1 cellular context compared by ENCODE assay signal in the genomic region with DNA sequence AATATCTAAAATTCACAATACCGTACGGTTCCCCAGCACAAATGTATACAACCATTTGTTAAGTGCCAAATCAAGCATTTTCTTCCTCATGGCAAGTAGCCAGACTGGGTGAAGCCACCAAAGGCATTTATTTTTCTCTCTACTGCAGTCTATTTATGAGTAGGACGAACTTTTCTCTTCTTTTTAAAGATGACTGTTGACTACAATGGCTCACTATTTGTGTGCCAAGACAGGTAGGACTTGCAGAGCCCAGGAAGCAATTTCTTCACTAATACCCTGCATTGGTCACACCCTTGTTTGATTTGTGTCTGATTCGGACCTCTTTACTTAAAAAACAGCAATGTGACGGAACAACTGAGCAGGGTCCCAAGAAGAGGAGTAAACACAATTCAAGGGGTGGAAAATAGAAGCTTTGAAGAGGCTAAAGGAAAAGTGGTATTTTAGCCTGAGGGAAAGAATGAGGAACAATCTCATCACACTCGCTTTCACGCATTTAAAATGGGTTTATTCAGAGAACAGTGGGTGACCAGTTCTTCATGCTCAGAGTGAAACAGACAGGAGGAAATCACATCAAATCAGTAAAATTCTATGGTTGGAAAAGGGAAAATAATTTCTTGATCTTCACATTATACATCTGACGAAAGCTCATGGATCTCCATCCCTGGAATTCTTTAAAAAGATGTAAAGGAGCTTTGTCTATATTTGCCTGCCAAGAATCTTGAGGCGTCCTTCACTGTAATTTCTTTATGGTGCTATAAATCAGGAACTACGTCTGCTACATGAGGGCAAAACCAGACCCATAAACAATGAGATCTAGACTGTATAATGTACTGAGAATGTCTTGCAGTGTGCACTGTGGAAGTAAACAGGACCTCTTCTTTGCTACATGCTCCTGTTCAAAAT.
TF ChIP-seq lines count a peak whose summit lies in the region.

No MANE protein-coding gene starts in this region.

TF ChIP-seq in GM23338, 12 proteins besides CTCF, POLR2A, EP300 and RAD21 (continued from another document):
- TF ChIP-seq, protein P1, sequence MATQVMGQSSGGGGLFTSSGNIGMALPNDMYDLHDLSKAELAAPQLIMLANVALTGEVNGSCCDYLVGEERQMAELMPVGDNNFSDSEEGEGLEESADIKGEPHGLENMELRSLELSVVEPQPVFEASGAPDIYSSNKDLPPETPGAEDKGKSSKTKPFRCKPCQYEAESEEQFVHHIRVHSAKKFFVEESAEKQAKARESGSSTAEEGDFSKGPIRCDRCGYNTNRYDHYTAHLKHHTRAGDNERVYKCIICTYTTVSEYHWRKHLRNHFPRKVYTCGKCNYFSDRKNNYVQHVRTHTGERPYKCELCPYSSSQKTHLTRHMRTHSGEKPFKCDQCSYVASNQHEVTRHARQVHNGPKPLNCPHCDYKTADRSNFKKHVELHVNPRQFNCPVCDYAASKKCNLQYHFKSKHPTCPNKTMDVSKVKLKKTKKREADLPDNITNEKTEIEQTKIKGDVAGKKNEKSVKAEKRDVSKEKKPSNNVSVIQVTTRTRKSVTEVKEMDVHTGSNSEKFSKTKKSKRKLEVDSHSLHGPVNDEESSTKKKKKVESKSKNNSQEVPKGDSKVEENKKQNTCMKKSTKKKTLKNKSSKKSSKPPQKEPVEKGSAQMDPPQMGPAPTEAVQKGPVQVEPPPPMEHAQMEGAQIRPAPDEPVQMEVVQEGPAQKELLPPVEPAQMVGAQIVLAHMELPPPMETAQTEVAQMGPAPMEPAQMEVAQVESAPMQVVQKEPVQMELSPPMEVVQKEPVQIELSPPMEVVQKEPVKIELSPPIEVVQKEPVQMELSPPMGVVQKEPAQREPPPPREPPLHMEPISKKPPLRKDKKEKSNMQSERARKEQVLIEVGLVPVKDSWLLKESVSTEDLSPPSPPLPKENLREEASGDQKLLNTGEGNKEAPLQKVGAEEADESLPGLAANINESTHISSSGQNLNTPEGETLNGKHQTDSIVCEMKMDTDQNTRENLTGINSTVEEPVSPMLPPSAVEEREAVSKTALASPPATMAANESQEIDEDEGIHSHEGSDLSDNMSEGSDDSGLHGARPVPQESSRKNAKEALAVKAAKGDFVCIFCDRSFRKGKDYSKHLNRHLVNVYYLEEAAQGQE (IDR thresholded peaks at IDR 0.05; ENCODE audit: unreplicated experiment), result no peak
- no peak for TF ChIP-seq JUNB (IDR thresholded peaks at IDR 0.05; ENCODE audit: unreplicated experiment)
- no peak for TF ChIP-seq NANOG (IDR thresholded peaks at IDR 0.05; ENCODE audit: borderline replicate concordance)
- TF ChIP-seq EZH2 (IDR thresholded peaks at IDR 0.05; ENCODE audit: low read depth, unreplicated experiment), result no peak
